Comparison of ENCODE assay signal across 1 cellular context in the genomic region with DNA sequence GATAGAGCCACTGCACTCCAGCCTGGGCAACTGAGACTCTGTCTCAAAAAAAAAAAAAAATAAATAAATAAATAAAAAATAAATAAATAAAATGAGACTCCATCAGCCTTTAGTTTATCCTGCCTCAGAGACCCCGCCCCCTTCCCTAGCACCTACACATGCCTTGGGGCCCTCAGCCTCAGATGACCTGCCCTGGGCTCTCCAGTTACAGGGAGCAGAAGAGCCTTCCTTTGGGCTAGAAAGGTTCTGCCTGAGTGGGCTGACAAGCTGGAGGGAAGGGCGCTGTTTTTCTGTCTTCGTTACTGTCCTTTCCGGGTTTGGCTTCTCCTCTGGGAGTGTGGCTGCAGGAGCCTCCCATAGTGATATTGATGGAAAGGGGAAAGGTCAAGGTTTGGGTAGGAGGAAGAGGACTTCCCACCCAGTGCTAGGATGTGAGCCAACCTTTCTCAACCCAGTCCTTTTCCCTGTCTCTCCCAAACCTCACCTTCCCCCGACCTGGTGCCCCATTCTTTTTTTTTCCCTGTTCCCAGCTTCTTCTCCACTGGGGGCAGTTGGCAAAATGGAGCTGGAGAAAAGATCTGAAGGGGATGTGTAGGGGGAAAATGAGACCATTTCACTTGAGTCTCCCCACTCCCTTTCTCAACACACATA.
TF ChIP-seq lines count a peak whose summit lies in the region.

No MANE protein-coding gene starts in this region.

TF ChIP-seq in H1, 55 proteins besides CTCF, POLR2A, EP300 and RAD21:
- TF ChIP-seq TAF7 (optimal IDR thresholded peaks at IDR 0.05; ENCODE audit: borderline replicate concordance, low read depth, low read length) (no peak), SRF (IDR thresholded peaks at IDR 0.05; ENCODE audit: low read depth, low read length) (no peak), PHF8 (conservative IDR thresholded peaks at IDR 0.05; ENCODE audit: low read depth, low read length) (no peak)
